2 cellular contexts compared by ENCODE assay signal in genomic region chr20:46638367-46639274, GRCh38.
TF ChIP-seq lines count a peak whose summit lies in the region.

No MANE protein-coding gene starts in this region.

TF ChIP-seq in HepG2, 621 proteins besides CTCF, POLR2A, EP300 and RAD21 (continues in another document):
- TF ChIP-seq ZKSCAN5 (CRISPR knock-in tag; IDR thresholded peaks at IDR 0.05) = peak; percentile 47; the same call in 1 of the 2 replicates
- no peak for TF ChIP-seq ZNF784 (CRISPR knock-in tag; IDR thresholded peaks at IDR 0.05; ENCODE audit: borderline replicate concordance)
- 0 out of 2 replicates have a peak, but pooled peaks have one; percentile 60 for TF ChIP-seq GZF1 (CRISPR knock-in tag; IDR thresholded peaks at IDR 0.05)
- peak; percentile 52; the same call in 1 of the 2 replicates for TF ChIP-seq HIVEP1 (CRISPR knock-in tag; IDR thresholded peaks at IDR 0.05)
- TF ChIP-seq ZNF543 (CRISPR knock-in tag; IDR thresholded peaks at IDR 0.05) = peak; percentile 92
- TF ChIP-seq PHF8 (CRISPR knock-in tag; IDR thresholded peaks at IDR 0.05) = no peak
- no peak for TF ChIP-seq ZUFSP (CRISPR knock-in tag; IDR thresholded peaks at IDR 0.05; ENCODE audit: borderline replicate concordance)
- no peak for TF ChIP-seq GLMP (CRISPR knock-in tag; IDR thresholded peaks at IDR 0.05; ENCODE audit: borderline replicate concordance)
- peak; percentile 71; the same call in 1 of the 2 replicates for TF ChIP-seq SPEN (CRISPR knock-in tag; IDR thresholded peaks at IDR 0.05; ENCODE audit: low read depth)
- TF ChIP-seq RFX1 (IDR thresholded peaks at IDR 0.05) = no peak
- TF ChIP-seq ZNF816 (CRISPR knock-in tag; IDR thresholded peaks at IDR 0.05; ENCODE audit: borderline replicate concordance) = no peak
- no peak for TF ChIP-seq THYN1 (CRISPR knock-in tag; IDR thresholded peaks at IDR 0.05; ENCODE audit: borderline replicate concordance, low read depth)
- TF ChIP-seq MIER2 (CRISPR knock-in tag; IDR thresholded peaks at IDR 0.05) = no peak
- TF ChIP-seq THAP9 (CRISPR knock-in tag; IDR thresholded peaks at IDR 0.05; ENCODE audit: borderline replicate concordance) = peak; percentile 61; the same call in 1 of the 2 replicates
- no peak for TF ChIP-seq KDM6A (CRISPR knock-in tag; IDR thresholded peaks at IDR 0.05; ENCODE audit: low read depth)
- TF ChIP-seq ZNF550 (CRISPR knock-in tag; IDR thresholded peaks at IDR 0.05; ENCODE audit: borderline replicate concordance) = peak; percentile 23; the same call in 1 of the 2 replicates
- peak; percentile 60; the same call in 1 of the 2 replicates for TF ChIP-seq ZNF746 (CRISPR knock-in tag; IDR thresholded peaks at IDR 0.05)
- no peak for TF ChIP-seq ZNF282 (IDR thresholded peaks at IDR 0.05; ENCODE audit: partially characterized antibody)
- no peak for TF ChIP-seq GPN1 (CRISPR knock-in tag; IDR thresholded peaks at IDR 0.05; ENCODE audit: borderline replicate concordance)
- no peak for TF ChIP-seq IRF2 (CRISPR knock-in tag; IDR thresholded peaks at IDR 0.05)
- TF ChIP-seq PHB2 (IDR thresholded peaks at IDR 0.05; ENCODE audit: partially characterized antibody) = no peak
- peak; percentile 37; the same call in 1 of the 2 replicates for TF ChIP-seq FOXO1 (CRISPR knock-in tag; IDR thresholded peaks at IDR 0.05)
- TF ChIP-seq MAZ (IDR thresholded peaks at IDR 0.05; ENCODE audit: borderline replicate concordance, low read depth, low read length) = 0 out of 2 replicates have a peak, but pooled peaks have one; percentile 45
- TF ChIP-seq MAZ (CRISPR knock-in tag; IDR thresholded peaks at IDR 0.05; ENCODE audit: low read depth) = no peak; the same call in 1 of the 2 replicates
- TF ChIP-seq MIER3 (CRISPR knock-in tag; IDR thresholded peaks at IDR 0.05; ENCODE audit: borderline replicate concordance) = peak; percentile 52; the same call in 1 of the 2 replicates

TF ChIP-seq in H1, 55 proteins besides CTCF, POLR2A, EP300 and RAD21:
- TF ChIP-seq ZNF274 (IDR thresholded peaks at IDR 0.05; ENCODE audit: borderline replicate concordance, extremely low read depth, low read length) = no peak
- TF ChIP-seq SIX5 (IDR thresholded peaks at IDR 0.05; ENCODE audit: low read depth, low read length) = no peak
- TF ChIP-seq RBBP5 (IDR thresholded peaks at IDR 0.05; ENCODE audit: borderline replicate concordance, low read depth, low read length) = no peak
- no peak for TF ChIP-seq POU5F1 (IDR thresholded peaks at IDR 0.05; ENCODE audit: low read depth, low read length)
- TF ChIP-seq SIN3A (conservative IDR thresholded peaks at IDR 0.05 in 1 of 2, IDR thresholded peaks at IDR 0.05 in 1 of 2; ENCODE audit: low read depth in 1 of 2, low read length in 2 of 2) = no peak
- TF ChIP-seq HDAC2 (IDR thresholded peaks at IDR 0.05; ENCODE audit: borderline replicate concordance in 1 of 2, low read depth in 2 of 2, low read length in 2 of 2) = no peak
- no peak for TF ChIP-seq RNF2 (IDR thresholded peaks at IDR 0.05; ENCODE audit: borderline replicate concordance, low read depth, low read length, missing control alignments, poor library complexity, severe bottlenecking)
- TF ChIP-seq RXRA (IDR thresholded peaks at IDR 0.05; ENCODE audit: insufficient read depth, low read depth, low read length) = no peak
- TF ChIP-seq ATF2 (IDR thresholded peaks at IDR 0.05; ENCODE audit: low read length) = no peak
- TF ChIP-seq CHD7 (IDR thresholded peaks at IDR 0.05; ENCODE audit: insufficient replicate concordance, low read length) = no peak
- TF ChIP-seq NANOG (IDR thresholded peaks at IDR 0.05; ENCODE audit: insufficient read depth, low read depth, low read length, poor library complexity, severe bottlenecking) = no peak
- TF ChIP-seq TBP (IDR thresholded peaks at IDR 0.05; ENCODE audit: low read depth, low read length) = no peak
- TF ChIP-seq CHD1 (IDR thresholded peaks at IDR 0.05; ENCODE audit: low read depth, low read length) = no peak
- no peak for TF ChIP-seq ASH2L (IDR thresholded peaks at IDR 0.05; ENCODE audit: low read length)
- TF ChIP-seq CEBPB (IDR thresholded peaks at IDR 0.05; ENCODE audit: low read depth, low read length) = no peak
- no peak for TF ChIP-seq SRF (IDR thresholded peaks at IDR 0.05; ENCODE audit: low read depth, low read length)
- no peak for TF ChIP-seq POLR2AphosphoS5 (IDR thresholded peaks at IDR 0.05; ENCODE audit: low read depth, low read length)
- no peak for TF ChIP-seq MAX (IDR thresholded peaks at IDR 0.05)
- TF ChIP-seq SP1 (IDR thresholded peaks at IDR 0.05; ENCODE audit: low read depth, low read length) = no peak
